In genomic region chr3:182904164-182904563, GRCh38 we compare ENCODE assay signal across 23 cellular contexts.
A peak's percentile ranks its signal among the peaks of the same experiment; 100 is the strongest.
DNase-seq lines count a peak whose midpoint lies in the region; ATAC-seq, FAIRE-seq and TF ChIP-seq lines count a peak whose summit lies in the region.
"Had no signal": no experiment of that assay in that cellular context is flagged by ENCODE, and none has a peak within 500 bp of the region (broad histone marks: within the 10 kb centered on the region; RNA-seq: fewer than 3 reads in every experiment).

No MANE protein-coding gene starts in this region.

- no peaks in the 10 kb centered on the region for H3K9me3 Mint-ChIP-seq in memory B cell
- H3K9me3 Mint-ChIP-seq in activated CD8-positive, alpha-beta memory T cell treated with anti-CD3 and anti-CD28 coated beads, Interleukin-2, amount 10 ng/mL, durations not matched to agents 7 days and 5 days (ENCODE audit: low read depth), result no peaks in the 10 kb centered on the region
- H3K9me3 Mint-ChIP-seq: activated B cell treated with CpG ODN at 0.5 μM for 24 hours had no signal

- DNase-seq in BE2C (no peak), H54 (ENCODE audit: insufficient read length, low spot score) (no peak), astrocyte of the spinal cord (ENCODE audit: low read depth, low spot score) (no peak), memory B cell (ENCODE audit: low spot score in 2 of 2) (no peak), psoas muscle (no peak), SHP77 (lab: John Stamatoyannopoulos, UW) (no peak)
- DNase-seq in activated CD8-positive, alpha-beta memory T cell treated with anti-CD3 and anti-CD28 coated beads, Interleukin-2, amount 10 ng/mL, durations not matched to agents 7 days and 5 days, result no peak
- DNase-seq: activated B cell treated with CpG ODN at 0.5 μM for 24 hours; amniotic stem cell; gastrocnemius medialis; Karpas-422; mucosa of descending colon; NCI-H1105 treated with DMSO at 0.1 percent for 48 hours; NCI-H2171; NK-92 treated with Interleukin-12 subunit alpha and Interleukin-12 subunit beta, amount 100 ng/mL, for 24 hours; ovary; small intestine; T-helper 17 cell had no signal

- H3K27me3 ChIP-seq in BE2C (no peaks in the 10 kb centered on the region), psoas muscle (ENCODE audit: insufficient read depth in 3 of 3, low read length in 2 of 3) (no peaks in the 10 kb centered on the region)
- H3K27me3 ChIP-seq: gastrocnemius medialis, ovary had no signal

- ATAC-seq in memory B cell (ENCODE audit: low read depth) (peak; percentile 27), GM21529 (IDR thresholded peaks at IDR 0.05; ENCODE audit: unreplicated experiment) (no peak), psoas muscle (no peak)
- no peak for ATAC-seq in activated CD8-positive, alpha-beta memory T cell treated with anti-CD3 and anti-CD28 coated beads, Interleukin-2, amount 10 ng/mL, durations not matched to agents 7 days and 5 days
- ATAC-seq: gastrocnemius medialis, left lobe of liver, mucosa of descending colon, T-helper 17 cell had no signal

- CTCF ChIA-PET in activated CD8-positive, alpha-beta memory T cell treated with anti-CD3 and anti-CD28 coated beads, Interleukin-2, amount 10 ng/mL, durations not matched to agents 7 days and 5 days (lab: Charles Lee), result interaction anchor here (0.8 to 1.3 kb wide), 3 partner anchors 9 to 111 kb away, joined by 3 to 5 read pairs (median 3); partner anchors contain the start of gene ATP11B

- no peak overlapping the region for H3K4me3 Mint-ChIP-seq in memory B cell
- H3K4me3 Mint-ChIP-seq in activated CD8-positive, alpha-beta memory T cell treated with anti-CD3 and anti-CD28 coated beads, Interleukin-2, amount 10 ng/mL, durations not matched to agents 7 days and 5 days, result no peak overlapping the region
- H3K4me3 Mint-ChIP-seq: activated B cell treated with CpG ODN at 0.5 μM for 24 hours, T-helper 17 cell had no signal

- in situ Hi-C loops in astrocyte of the spinal cord (cut with HindIII; ENCODE audit: low sequenced_read_pairs), result no loop called here

- H3K4me1 ChIP-seq in BE2C (no peaks in the 10 kb centered on the region), psoas muscle (no peaks in the 10 kb centered on the region)
- H3K4me1 ChIP-seq: gastrocnemius medialis had no signal

- no peaks in the 10 kb centered on the region for H3K27me3 Mint-ChIP-seq in memory B cell
- H3K27me3 Mint-ChIP-seq in activated CD8-positive, alpha-beta memory T cell treated with anti-CD3 and anti-CD28 coated beads, Interleukin-2, amount 10 ng/mL, durations not matched to agents 7 days and 5 days, result no peaks in the 10 kb centered on the region
- H3K27me3 Mint-ChIP-seq: activated B cell treated with CpG ODN at 0.5 μM for 24 hours, T-helper 17 cell had no signal

- peaks cover 18% of the 10 kb centered on the region for H3K36me3 Mint-ChIP-seq in memory B cell
- peaks cover 21% of the 10 kb centered on the region for H3K36me3 Mint-ChIP-seq in activated CD8-positive, alpha-beta memory T cell treated with anti-CD3 and anti-CD28 coated beads, Interleukin-2, amount 10 ng/mL, durations not matched to agents 7 days and 5 days

- 90 to 94% (median 93%) methylated on average over 3 of the region's 3 CpGs for WGBS in psoas muscle, 3 donors

- intact Hi-C loops in psoas muscle (cut with DNase I), result no loop called here

- H3K36me3 ChIP-seq in BE2C (no peaks in the 10 kb centered on the region), psoas muscle (ENCODE audit: insufficient read depth in 1 of 2, low read depth in 1 of 2) (peaks cover 7 to 83% of the 10 kb centered on the region in 2 donors)
- H3K36me3 ChIP-seq: ovary, thoracic aorta had no signal

- peak; percentile 72 for FAIRE-seq in H54 (lab: Jason Lieb, UNC)
- FAIRE-seq: endometrium, GM12891, small intestine had no signal

- H3K4me3 ChIP-seq in BE2C (ENCODE audit: low read depth, low read length), result no peak overlapping the region
- H3K4me3 ChIP-seq in astrocyte of the spinal cord (ENCODE audit: low read depth, low read length), result no peak overlapping the region
- H3K4me3 ChIP-seq in psoas muscle, result no peak overlapping the region
- H3K4me3 ChIP-seq: gastrocnemius medialis, mucosa of descending colon, ovary, thoracic aorta had no signal

- no peaks in the 10 kb centered on the region for H3K9me3 ChIP-seq in BE2C
- no peaks in the 10 kb centered on the region for H3K9me3 ChIP-seq in psoas muscle
- H3K9me3 ChIP-seq: gastrocnemius medialis, mucosa of descending colon, ovary, thoracic aorta had no signal

- no peaks in the 10 kb centered on the region for H3K4me1 Mint-ChIP-seq in memory B cell
- peaks cover 4% of the 10 kb centered on the region for H3K4me1 Mint-ChIP-seq in activated CD8-positive, alpha-beta memory T cell treated with anti-CD3 and anti-CD28 coated beads, Interleukin-2, amount 10 ng/mL, durations not matched to agents 7 days and 5 days
- H3K4me1 Mint-ChIP-seq: activated B cell treated with CpG ODN at 0.5 μM for 24 hours had no signal

- TF ChIP-seq CTCF in BE2C (IDR thresholded peaks at IDR 0.05; ENCODE audit: low read depth, low read length) (peak; percentile 40), astrocyte of the spinal cord (IDR thresholded peaks at IDR 0.05; ENCODE audit: low read depth, low read length) (peak; percentile 30), psoas muscle (IDR thresholded peaks at IDR 0.05) (no peak)

- H3K27ac Mint-ChIP-seq in memory B cell, result no peak overlapping the region
- H3K27ac Mint-ChIP-seq in activated CD8-positive, alpha-beta memory T cell treated with anti-CD3 and anti-CD28 coated beads, Interleukin-2, amount 10 ng/mL, durations not matched to agents 7 days and 5 days, result no peak overlapping the region
- H3K27ac Mint-ChIP-seq: activated B cell treated with CpG ODN at 0.5 μM for 24 hours had no signal

- TF ChIP-seq POLR2A in H54 (IDR thresholded peaks at IDR 0.05; ENCODE audit: low read depth, low read length), result no peak

- no peak overlapping the region for H3K27ac ChIP-seq in psoas muscle
- H3K27ac ChIP-seq: gastrocnemius medialis, ovary, thoracic aorta had no signal
